ENCODE assay signal across 9 cellular contexts in the genomic region with DNA sequence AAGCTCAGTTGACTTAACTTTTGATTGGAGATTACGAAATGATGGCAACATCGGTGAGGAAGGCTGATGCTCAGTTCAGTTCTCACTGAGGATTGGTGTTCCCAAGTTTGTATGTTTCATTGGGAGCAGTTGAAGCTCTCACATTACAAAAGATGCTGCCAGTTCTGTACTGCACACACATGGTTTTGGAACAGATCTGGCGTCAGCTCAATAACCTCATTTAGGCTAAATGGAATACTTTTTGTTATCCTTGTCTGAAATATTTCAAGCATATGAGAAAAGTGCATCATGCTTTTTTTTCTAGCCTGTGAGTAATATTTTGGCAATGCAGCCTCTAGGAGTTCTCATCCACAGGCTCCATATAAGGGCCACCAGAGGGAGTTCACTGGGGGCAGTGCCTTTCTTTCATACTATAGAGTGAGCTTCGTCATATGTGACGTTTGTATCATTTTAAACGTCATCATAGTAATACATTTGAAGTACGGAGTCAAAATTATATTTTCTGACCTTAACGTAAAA. TPM values are rescaled to one million over a fixed set of nuclear protein-coding genes. Genes with fewer than 3 reads are reported as not detected.
DNase-seq lines count a peak whose midpoint lies in the region; ATAC-seq and TF ChIP-seq lines count a peak whose summit lies in the region.
"Had no signal": no experiment of that assay in that cellular context is flagged by ENCODE, and none has a peak within 500 bp of the region (broad histone marks: within the 10 kb centered on the region; RNA-seq: fewer than 3 reads in every experiment).

No MANE protein-coding gene starts in this region.

- H3K27me3 ChIP-seq in heart right ventricle = peaks cover 0 to 3% (median 0%) of the 10 kb centered on the region in 7 donors
- H3K27me3 ChIP-seq in smooth muscle cell (ENCODE audit: low read depth) = no peaks in the 10 kb centered on the region
- no peaks in the 10 kb centered on the region for H3K27me3 ChIP-seq in CD8-positive, alpha-beta T cell (ENCODE audit: insufficient read depth, low read length)

- H3K27me3 Mint-ChIP-seq in CD8-positive, alpha-beta T cell (ENCODE audit: low read depth) = peaks cover 31% of the 10 kb centered on the region

- ATAC-seq in heart right ventricle = peak in 6 of 8 donors; percentile 9 to 59 (median 52)
- no peak for ATAC-seq in CD8-positive, alpha-beta T cell
- ATAC-seq in HG03565 (IDR thresholded peaks at IDR 0.05; ENCODE audit: unreplicated experiment) = no peak
- ATAC-seq: activated CD4-positive, alpha-beta T cell treated with anti-CD3 and anti-CD28 coated beads for 36 hours had no signal

- H3K36me3 Mint-ChIP-seq in CD8-positive, alpha-beta T cell = no peaks in the 10 kb centered on the region

- H3K36me3 ChIP-seq in heart right ventricle (no peaks in the 10 kb centered on the region), smooth muscle cell (ENCODE audit: low read depth) (no peaks in the 10 kb centered on the region)
- H3K36me3 ChIP-seq in CD8-positive, alpha-beta T cell (ENCODE audit: insufficient read depth, low read length) = no peaks in the 10 kb centered on the region

- peak in 7 of 9 donors; percentile 9 to 39 (median 27) for TF ChIP-seq CTCF in heart right ventricle (IDR thresholded peaks at IDR 0.05)
- peak; percentile 33 for TF ChIP-seq CTCF in smooth muscle cell (IDR thresholded peaks at IDR 0.05; ENCODE audit: borderline replicate concordance, insufficient read depth, poor library complexity, severe bottlenecking)
- no peak for TF ChIP-seq CTCF in CD8-positive, alpha-beta T cell (IDR thresholded peaks at IDR 0.05)

- no peak overlapping the region for H3K4me3 Mint-ChIP-seq in CD8-positive, alpha-beta T cell
- H3K4me3 Mint-ChIP-seq: activated CD4-positive, alpha-beta T cell treated with anti-CD3 and anti-CD28 coated beads for 36 hours had no signal

- H2AFZ ChIP-seq in smooth muscle cell (ENCODE audit: low read depth) = peak overlapping the region; percentile 3

- no peaks in the 10 kb centered on the region for H4K20me1 ChIP-seq in smooth muscle cell (ENCODE audit: low read depth)

- H3K27ac Mint-ChIP-seq in CD8-positive, alpha-beta T cell = no peak overlapping the region
- H3K27ac Mint-ChIP-seq: activated CD4-positive, alpha-beta T cell treated with anti-CD3 and anti-CD28 coated beads for 36 hours had no signal

- POLR2A ChIA-PET in CD8-positive, alpha-beta T cell (lab: Charles Lee) = no interaction called here

- DNase-seq in H4 (ENCODE audit: low spot score) (peak; percentile 39), amniotic stem cell (lab: John Stamatoyannopoulos, UW) (peak; percentile 82), heart right ventricle (peak in 1 of 2 donors; percentile 11), smooth muscle cell (lab: John Stamatoyannopoulos, UW; ENCODE audit: unreplicated experiment) (no peak), retina (no peak), NCI-H1694 treated with DMSO at 0.1 percent for 48 hours (lab: John Stamatoyannopoulos, UW) (no peak)
- no peak for DNase-seq in CD8-positive, alpha-beta T cell
- DNase-seq: activated CD4-positive, alpha-beta T cell treated with anti-CD3 and anti-CD28 coated beads for 36 hours had no signal

- intact Hi-C loops in heart right ventricle (cut with DNase I) = loop anchor here in 1 of 10 donors (10.0 kb wide), 1 partner anchor 115 kb away; no protein-coding TSS in a partner anchor
- intact Hi-C loops in CD8-positive, alpha-beta T cell (cut with DNase I, micrococcal nuclease) = no loop called here

- no peaks in the 10 kb centered on the region for H3K79me2 ChIP-seq in smooth muscle cell (ENCODE audit: low read depth)

- CTCF ChIA-PET in CD8-positive, alpha-beta T cell (lab: Charles Lee) = no interaction called here

- H3K4me1 ChIP-seq in heart right ventricle (peaks cover 0 to 20% (median 7%) of the 10 kb centered on the region in 9 donors), smooth muscle cell (ENCODE audit: low read depth) (peaks cover 6% of the 10 kb centered on the region)
- no peaks in the 10 kb centered on the region for H3K4me1 ChIP-seq in CD8-positive, alpha-beta T cell (ENCODE audit: insufficient read depth, low read length)

- WGBS in heart right ventricle, 2 donors = 60 to 62% methylated on average over 8 of the region's 8 CpGs
- 45% methylated on average over 8 of the region's 8 CpGs for WGBS in smooth muscle cell (ENCODE audit: low lambda C conversion rate)

- H3K9me3 ChIP-seq in heart right ventricle = no peaks in the 10 kb centered on the region
- no peaks in the 10 kb centered on the region for H3K9me3 ChIP-seq in smooth muscle cell (replicated peaks; ENCODE audit: low read depth)
- no peaks in the 10 kb centered on the region for H3K9me3 ChIP-seq in CD8-positive, alpha-beta T cell (ENCODE audit: low read length)

- peaks cover 14% of the 10 kb centered on the region for H3F3A ChIP-seq in smooth muscle cell (ENCODE audit: low read depth)

- H3K9ac ChIP-seq in smooth muscle cell (ENCODE audit: low read depth) = no peak overlapping the region

- H3K4me1 Mint-ChIP-seq in CD8-positive, alpha-beta T cell (ENCODE audit: low read depth) = no peaks in the 10 kb centered on the region

- H3K27ac ChIP-seq in heart right ventricle = peak overlapping the region in 9 of 10 donors; percentile 26 to 72 (median 60)
- peak overlapping the region; percentile 71 for H3K27ac ChIP-seq in smooth muscle cell (ENCODE audit: low read depth)
- H3K27ac ChIP-seq in CD8-positive, alpha-beta T cell (ENCODE audit: low read depth, low read length) = no peak overlapping the region

- H3K4me2 ChIP-seq in smooth muscle cell = peak overlapping the region; percentile 66

- H3K9me3 Mint-ChIP-seq in CD8-positive, alpha-beta T cell = no peaks in the 10 kb centered on the region

- H3K4me3 ChIP-seq in heart right ventricle (peak overlapping the region in 5 of 10 donors; percentile 13 to 60 (median 18)), smooth muscle cell (no peak overlapping the region)
- no peak overlapping the region for H3K4me3 ChIP-seq in CD8-positive, alpha-beta T cell (ENCODE audit: low read depth, low read length)

RNA-seq across cellular contexts. Expression of a gene that starts 4.1 kb away (rescaled TPM):
- 0.08 TPM in 1 of 2 replicates, not detected in the other for total RNA-seq in H4 (2014; rRNA removed; shearing (Covaris generic))
- 10 to 100 TPM in 1 of 10 donors, 1 to 10 TPM in 9; 2.2 to 14.9 (median 3.5) TPM for total RNA-seq in heart right ventricle
- 1 to 10 TPM; 4.0 to 6.2 TPM for polyA plus RNA-seq in heart right ventricle
- 6.5 and 16.6 TPM in 2 replicates for total RNA-seq in smooth muscle cell
- polyA plus RNA-seq in smooth muscle cell = 3.8 and 4.8 TPM in 2 replicates
- not detected for total RNA-seq in CD8-positive, alpha-beta T cell
- total RNA-seq: activated CD4-positive, alpha-beta T cell treated with anti-CD3 and anti-CD28 coated beads for 36 hours had no signal

Comparison
In these comparisons a context has a peak if more than half of its experiments do, and no peak if none do; other contexts are left out.
1. DNase-seq: peak in H4 (single experiment) and amniotic stem cell (single experiment); none in smooth muscle cell (single experiment), retina (single experiment), NCI-H1694 treated with DMSO at 0.1 percent for 48 hours (single experiment) and CD8-positive, alpha-beta T cell (0 of 7).
2. ATAC-seq: peak in heart right ventricle (6 of 8); none in CD8-positive, alpha-beta T cell (single experiment) and HG03565 (single experiment).